In genomic region chr12:53036802-53037201, GRCh38 we compare ENCODE assay signal across 26 cellular contexts. TPM values are rescaled to one million over a fixed set of nuclear protein-coding genes. Genes with fewer than 3 reads are reported as not detected.
DNase-seq lines count a peak whose midpoint lies in the region; ATAC-seq and TF ChIP-seq lines count a peak whose summit lies in the region.
"Had no signal": no experiment of that assay in that cellular context is flagged by ENCODE, and none has a peak within 500 bp of the region (broad histone marks: within the 10 kb centered on the region; RNA-seq: fewer than 3 reads in every experiment).

No MANE protein-coding gene starts in this region.

- H3K9ac ChIP-seq in PC-3 (ENCODE audit: low read length) = no peak overlapping the region
- H3K9ac ChIP-seq: BLaER1, GM23248 had no signal

- H3K27ac ChIP-seq in Panc1 (ENCODE audit: low read length) = 0 out of 2 replicates have a peak overlapping the region, but pooled peaks have one; percentile 13
- H3K27ac ChIP-seq in PC-3 (ENCODE audit: low read length) = no peak overlapping the region
- H3K27ac ChIP-seq: BLaER1, GM23248, HL-60 had no signal

- H3K9me2 ChIP-seq in PC-3 (replicated peaks; ENCODE audit: low read length) = no peaks in the 10 kb centered on the region

- no peaks in the 10 kb centered on the region for H3K27me3 Mint-ChIP-seq in activated naive CD4-positive, alpha-beta T cell treated with anti-CD3 and anti-CD28 coated beads for 36 hours (ENCODE audit: low read depth)
- no peaks in the 10 kb centered on the region for H3K27me3 Mint-ChIP-seq in activated naive CD8-positive, alpha-beta T cell treated with anti-CD3 and anti-CD28 coated beads, Interleukin-2, amount 10 ng/mL, durations not matched to agents 7 days and 5 days
- H3K27me3 Mint-ChIP-seq in nephron progenitor cell (ENCODE audit: low read depth, poor library complexity) = peaks cover 3% of the 10 kb centered on the region
- H3K27me3 Mint-ChIP-seq: CD4-positive, alpha-beta T cell had no signal

- H3K9me3 Mint-ChIP-seq in activated naive CD4-positive, alpha-beta T cell treated with anti-CD3 and anti-CD28 coated beads for 36 hours = no peaks in the 10 kb centered on the region
- H3K9me3 Mint-ChIP-seq in activated naive CD8-positive, alpha-beta T cell treated with anti-CD3 and anti-CD28 coated beads, Interleukin-2, amount 10 ng/mL, durations not matched to agents 7 days and 5 days = no peaks in the 10 kb centered on the region
- H3K9me3 Mint-ChIP-seq in nephron progenitor cell = no peaks in the 10 kb centered on the region
- H3K9me3 Mint-ChIP-seq: CD4-positive, alpha-beta T cell had no signal

- H3K4me2 ChIP-seq in PC-3 (ENCODE audit: low read length) = no peak overlapping the region
- H3K4me2 ChIP-seq: BLaER1 had no signal

- intact Hi-C loops in activated naive CD4-positive, alpha-beta T cell treated with anti-CD3 and anti-CD28 coated beads for 36 hours (cut with micrococcal nuclease) = loop anchor here (10.0 kb wide), 1 partner anchor 418 kb away; the partner anchor contains the start of gene PCBP2
- intact Hi-C loops in Panc1 (cut with micrococcal nuclease; ENCODE audit: unreplicated experiment) = no loop called here
- intact Hi-C loops in PC-3 (cut with micrococcal nuclease) = no loop called here

- in situ Hi-C loops in Panc1 (cut with HindIII; ENCODE audit: low pct_unique_long_range_greater_than_20kb, low sequenced_read_pairs) = no loop called here

- peaks cover 19% of the 10 kb centered on the region for H3K4me1 Mint-ChIP-seq in activated naive CD4-positive, alpha-beta T cell treated with anti-CD3 and anti-CD28 coated beads for 36 hours (ENCODE audit: low read depth)
- peaks cover 25% of the 10 kb centered on the region for H3K4me1 Mint-ChIP-seq in activated naive CD8-positive, alpha-beta T cell treated with anti-CD3 and anti-CD28 coated beads, Interleukin-2, amount 10 ng/mL, durations not matched to agents 7 days and 5 days
- no peaks in the 10 kb centered on the region for H3K4me1 Mint-ChIP-seq in nephron progenitor cell

- H3K27me3 ChIP-seq in Panc1 (ENCODE audit: control insufficient read depth, insufficient read depth, low read length) (no peaks in the 10 kb centered on the region), PC-3 (ENCODE audit: low read length) (no peaks in the 10 kb centered on the region)
- H3K27me3 ChIP-seq: BLaER1 had no signal

- H4K20me1 ChIP-seq in PC-3 (ENCODE audit: low read length) = 0 out of 2 replicates have a peak, but pooled peaks cover 9% of the 10 kb centered on the region

- TF ChIP-seq CTCF in Panc1 (IDR thresholded peaks at IDR 0.05) = no peak
- TF ChIP-seq CTCF in nephron progenitor cell (IDR thresholded peaks at IDR 0.05) = no peak
- TF ChIP-seq CTCF in PC-3 (conservative IDR thresholded peaks at IDR 0.05; ENCODE audit: low read depth, low read length) = no peak

- no peaks in the 10 kb centered on the region for H3K79me2 ChIP-seq in PC-3 (ENCODE audit: low read length)

- BruUV-seq in Panc1 (replicated peaks; lab: Mats Ljungman, UMichigan) (no TSS peak), PC-3 (replicated peaks; lab: Mats Ljungman, UMichigan) (no TSS peak)

- H3K36me3 ChIP-seq in Panc1 (ENCODE audit: control insufficient read depth, insufficient read depth, low read length) (peaks cover 42% of the 10 kb centered on the region), PC-3 (ENCODE audit: low read depth, low read length) (peaks cover 62% of the 10 kb centered on the region)

- H3K9me3 ChIP-seq in Panc1 (ENCODE audit: control insufficient read depth, insufficient read depth, low read depth, low read length) (no peaks in the 10 kb centered on the region), PC-3 (ENCODE audit: low read length) (no peaks in the 10 kb centered on the region)
- H3K9me3 ChIP-seq: BLaER1, Caco-2 had no signal

- H2AFZ ChIP-seq in PC-3 (ENCODE audit: low read length) = no peak overlapping the region
- H2AFZ ChIP-seq: GM23248 had no signal

- H3K27ac Mint-ChIP-seq in activated naive CD4-positive, alpha-beta T cell treated with anti-CD3 and anti-CD28 coated beads for 36 hours = peak overlapping the region; percentile 46
- peak overlapping the region; percentile 11 for H3K27ac Mint-ChIP-seq in activated naive CD8-positive, alpha-beta T cell treated with anti-CD3 and anti-CD28 coated beads, Interleukin-2, amount 10 ng/mL, durations not matched to agents 7 days and 5 days
- H3K27ac Mint-ChIP-seq in nephron progenitor cell = peak overlapping the region; percentile 48
- H3K27ac Mint-ChIP-seq: CD4-positive, alpha-beta T cell had no signal

- DNase-seq in activated naive CD4-positive, alpha-beta T cell treated with anti-CD3 and anti-CD28 coated beads for 36 hours = no peak
- no peak for DNase-seq in activated naive CD4-positive, alpha-beta T cell (lab: John Stamatoyannopoulos, UW)
- DNase-seq in Panc1 (ENCODE audit: low read depth, low spot score) = no peak
- DNase-seq in activated naive CD8-positive, alpha-beta T cell treated with anti-CD3 and anti-CD28 coated beads, Interleukin-2, amount 10 ng/mL, durations not matched to agents 7 days and 5 days = no peak
- no peak for DNase-seq in nephron progenitor cell
- no peak for DNase-seq in DMS153 (lab: John Stamatoyannopoulos, UW)
- DNase-seq in COLO668 (lab: John Stamatoyannopoulos, UW; ENCODE audit: unreplicated experiment) = no peak
- no peak for DNase-seq in PC-3
- DNase-seq: ACHN; Caco-2; CD4-positive, alpha-beta T cell; DMS 273 treated with DMSO at 0.1 percent for 48 hours; DND-41; GM23248; HCEC 1CT; NCI-H1105; NCI-H146; NCI-H2029 treated with DMSO at 0.1 percent for 48 hours; NCI-H2171; NCI-H345; NCI-H524; NCI-H82 had no signal

- H3F3A ChIP-seq in PC-3 (ENCODE audit: low read length, unreplicated experiment) = peaks cover 4% of the 10 kb centered on the region

- H3K4me3 Mint-ChIP-seq in activated naive CD4-positive, alpha-beta T cell treated with anti-CD3 and anti-CD28 coated beads for 36 hours = no peak overlapping the region
- H3K4me3 Mint-ChIP-seq in activated naive CD8-positive, alpha-beta T cell treated with anti-CD3 and anti-CD28 coated beads, Interleukin-2, amount 10 ng/mL, durations not matched to agents 7 days and 5 days = no peak overlapping the region
- H3K4me3 Mint-ChIP-seq in nephron progenitor cell = no peak overlapping the region
- H3K4me3 Mint-ChIP-seq: CD4-positive, alpha-beta T cell had no signal

- ATAC-seq in Panc1 (no peak), PC-3 (no peak)
- ATAC-seq in activated naive CD8-positive, alpha-beta T cell treated with anti-CD3 and anti-CD28 coated beads, Interleukin-2, amount 10 ng/mL, durations not matched to agents 7 days and 5 days (ENCODE audit: low read depth) = no peak
- ATAC-seq: GM12878, Right ventricle myocardium inferior had no signal

- peaks cover 57% of the 10 kb centered on the region for H3K36me3 Mint-ChIP-seq in activated naive CD4-positive, alpha-beta T cell treated with anti-CD3 and anti-CD28 coated beads for 36 hours (ENCODE audit: low read depth)
- peaks cover 46% of the 10 kb centered on the region for H3K36me3 Mint-ChIP-seq in activated naive CD8-positive, alpha-beta T cell treated with anti-CD3 and anti-CD28 coated beads, Interleukin-2, amount 10 ng/mL, durations not matched to agents 7 days and 5 days
- peaks cover 75% of the 10 kb centered on the region for H3K36me3 Mint-ChIP-seq in nephron progenitor cell (ENCODE audit: low read depth)

- CTCF ChIA-PET in activated naive CD4-positive, alpha-beta T cell treated with anti-CD3 and anti-CD28 coated beads for 36 hours (lab: Charles Lee) = interaction anchor here (0.7 to 2.0 kb wide), 3 partner anchors 10 to 100 kb away, joined by 3 to 8 read pairs (median 4); no protein-coding TSS in a partner anchor
- CTCF ChIA-PET in Panc1 (lab: Charles Lee) (no interaction called here), PC-3 (lab: Charles Lee) (no interaction called here)

- no peak overlapping the region for H3K4me3 ChIP-seq in Panc1 (ENCODE audit: low read depth in 2 of 2, low read length in 2 of 2)
- H3K4me3 ChIP-seq in PC-3 (ENCODE audit: low read length) = no peak overlapping the region
- H3K4me3 ChIP-seq: BLaER1, GM12878, GM23248 had no signal

- H3K4me1 ChIP-seq in Panc1 (ENCODE audit: control insufficient read depth, insufficient read depth, low read length) (no peaks in the 10 kb centered on the region), PC-3 (ENCODE audit: insufficient read depth, low read length) (no peaks in the 10 kb centered on the region)
- H3K4me1 ChIP-seq: Caco-2 had no signal

- POLR2A ChIA-PET in Panc1 (lab: Charles Lee) = no interaction called here
- POLR2A ChIA-PET in activated naive CD8-positive, alpha-beta T cell treated with anti-CD3 and anti-CD28 coated beads, Interleukin-2, amount 10 ng/mL, durations not matched to agents 7 days and 5 days (lab: Charles Lee) = no interaction called here
- POLR2A ChIA-PET in PC-3 (lab: Charles Lee; ENCODE audit: unreplicated experiment) = no interaction called here

RNA-seq across cellular contexts. Expression of gene TNS2, which starts 13.1 kb away (rescaled TPM):
- under 1 TPM; 0.37 to 0.67 TPM for total RNA-seq in activated naive CD4-positive, alpha-beta T cell treated with anti-CD3 and anti-CD28 coated beads for 36 hours
- total RNA-seq in Panc1 (2021; ENCODE audit: unreplicated experiment) = 48.1 TPM
- 49.1 TPM for polyA plus RNA-seq in Panc1 (2012; ENCODE audit: insufficient read length)
- total RNA-seq in activated naive CD8-positive, alpha-beta T cell treated with anti-CD3 and anti-CD28 coated beads, Interleukin-2, amount 10 ng/mL, durations not matched to agents 7 days and 5 days = 1 to 10 TPM; 1.9 to 3.0 TPM
- total RNA-seq in PC-3 (2014; rRNA removed) = 13.1 and 30.3 TPM in 2 replicates

RNA-seq across cellular contexts. Expression of gene EIF4B, which starts 30.5 kb away (rescaled TPM):
- total RNA-seq in activated naive CD4-positive, alpha-beta T cell treated with anti-CD3 and anti-CD28 coated beads for 36 hours = 100 to 1,000 TPM; 813 to 821 TPM
- total RNA-seq in Panc1 (2021; ENCODE audit: unreplicated experiment) (351 TPM), PC-3 (2014; rRNA removed) (424 and 434 TPM in 2 replicates)
- 242 TPM for polyA plus RNA-seq in Panc1 (2012; ENCODE audit: insufficient read length)
- 100 to 1,000 TPM; 439 to 448 TPM for total RNA-seq in activated naive CD8-positive, alpha-beta T cell treated with anti-CD3 and anti-CD28 coated beads, Interleukin-2, amount 10 ng/mL, durations not matched to agents 7 days and 5 days

RNA-seq across cellular contexts. Expression of gene SPRYD3, which starts 42.4 kb away (rescaled TPM):
- 10 to 100 TPM; 20.1 to 20.2 TPM for total RNA-seq in activated naive CD4-positive, alpha-beta T cell treated with anti-CD3 and anti-CD28 coated beads for 36 hours
- total RNA-seq in Panc1 (2021; ENCODE audit: unreplicated experiment) = 25.0 TPM
- polyA plus RNA-seq in Panc1 (2012; ENCODE audit: insufficient read length) = 28.5 TPM
- 10 to 100 TPM; 34.4 to 37.8 TPM for total RNA-seq in activated naive CD8-positive, alpha-beta T cell treated with anti-CD3 and anti-CD28 coated beads, Interleukin-2, amount 10 ng/mL, durations not matched to agents 7 days and 5 days
- 18.5 and 24.1 TPM in 2 replicates for total RNA-seq in PC-3 (2014; rRNA removed)
